In genomic region chr3:129608087-129608935, GRCh38 we compare ENCODE assay signal across 8 cellular contexts. TPM values are rescaled to one million over a fixed set of nuclear protein-coding genes. Genes with fewer than 3 reads are reported as not detected.
DNase-seq lines count a peak whose midpoint lies in the region; ATAC-seq and TF ChIP-seq lines count a peak whose summit lies in the region.

No MANE protein-coding gene starts in this region.

- H3K9me3 ChIP-seq in lung (ENCODE audit: control insufficient read depth in 2 of 2, insufficient read depth in 1 of 2, low read length in 1 of 2) = no peaks in the 10 kb centered on the region

- H3K27ac ChIP-seq in lung (ENCODE audit: low read depth in 1 of 2, low read length in 1 of 2) = peak overlapping the region; percentile 85 to 97

- DNase-seq in DMS53 (lab: John Stamatoyannopoulos, UW) (peak; percentile 58), NCI-H1694 treated with DMSO at 0.1 percent for 48 hours (lab: John Stamatoyannopoulos, UW) (peak; percentile 69), astrocyte of the hippocampus (ENCODE audit: low read depth, low spot score) (peak; percentile 40), lung (ENCODE audit: low spot score) (no peak), DMS79 (lab: John Stamatoyannopoulos, UW) (no peak), GM13977 (ENCODE audit: low spot score) (no peak)
- no peak for DNase-seq in activated CD8-positive, alpha-beta memory T cell treated with anti-CD3 and anti-CD28 coated beads, Interleukin-2, amount 50 U/mL, for 48 hours

- in situ Hi-C loops in GM13977 (cut with MboI; ENCODE audit: low pct_unique_long_range_greater_than_20kb, low sequenced_read_pairs, unreplicated experiment) = no loop called here

- H3K36me3 ChIP-seq in lung (ENCODE audit: control insufficient read depth in 2 of 2, insufficient read depth in 2 of 2, low read length in 2 of 2) = no peaks in the 10 kb centered on the region

- peaks cover 0 to 36% of the 10 kb centered on the region in 2 donors for H3K4me1 ChIP-seq in lung (ENCODE audit: control insufficient read depth in 2 of 2, insufficient read depth in 2 of 2, low read length in 2 of 2)

- 25 to 43% methylated on average over 15 to 17 of the region's 17 CpGs for WGBS in lung, 2 donors

- TF ChIP-seq CTCF in lung (IDR thresholded peaks at IDR 0.05; ENCODE audit: control extremely low read depth, extremely low read depth) (peak; percentile 9), GM13977 (IDR thresholded peaks at IDR 0.05; ENCODE audit: extremely low read depth, insufficient read depth, missing control alignments) (no peak)

- ATAC-seq in lung (ENCODE audit: insufficient read depth, low FRiP score) (no peak), HG03196 (IDR thresholded peaks at IDR 0.05; ENCODE audit: unreplicated experiment) (no peak)

- no peaks in the 10 kb centered on the region for H3K27me3 ChIP-seq in lung (ENCODE audit: control insufficient read depth, insufficient read depth)

- no peak overlapping the region for H3K4me3 ChIP-seq in lung

RNA-seq across cellular contexts. Expression of gene PLXND1, which starts 1.8 kb away (rescaled TPM):
- total RNA-seq in lung = 100 to 1,000 TPM; 191 to 233 TPM
- polyA plus RNA-seq in lung = 100 to 1,000 TPM; 128 to 168 TPM

Comparison
In these comparisons a context has a peak if more than half of its experiments do, and no peak if none do; other contexts are left out.
1. DNase-seq: peak in DMS53 (single experiment), NCI-H1694 treated with DMSO at 0.1 percent for 48 hours (single experiment) and astrocyte of the hippocampus (single experiment); none in lung (single experiment), DMS79 (single experiment), GM13977 (single experiment) and activated CD8-positive, alpha-beta memory T cell treated with anti-CD3 and anti-CD28 coated beads, Interleukin-2, amount 50 U/mL, for 48 hours (single experiment).